ENCODE assay signal across 20 cellular contexts in the genomic region with DNA sequence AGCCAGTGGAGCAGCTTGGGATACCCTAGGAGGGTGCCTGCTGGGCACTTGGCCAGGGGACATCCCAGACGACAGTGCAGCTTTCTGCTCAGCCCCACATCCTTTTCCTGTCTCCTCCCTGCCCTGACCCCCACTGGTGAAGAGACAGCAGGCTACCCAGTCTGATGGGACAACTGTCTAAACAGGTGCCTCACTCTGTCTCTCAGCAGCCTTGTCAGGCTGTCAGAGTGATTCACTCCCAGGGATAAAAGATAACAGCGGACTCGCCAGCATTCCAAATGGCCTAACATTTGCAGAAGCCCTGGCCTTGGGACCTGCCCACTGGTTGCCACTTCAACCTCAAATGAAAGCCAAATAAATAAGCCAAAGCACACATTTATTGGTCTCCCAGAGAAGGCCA.
DNase-seq lines count a peak whose midpoint lies in the region; ATAC-seq, FAIRE-seq and TF ChIP-seq lines count a peak whose summit lies in the region.
"Had no signal": no experiment of that assay in that cellular context is flagged by ENCODE, and none has a peak within 500 bp of the region (broad histone marks: within the 10 kb centered on the region; RNA-seq: fewer than 3 reads in every experiment).

No MANE protein-coding gene starts in this region.

- H3K27me3 ChIP-seq in BE2C = no peaks in the 10 kb centered on the region
- no peaks in the 10 kb centered on the region for H3K27me3 ChIP-seq in left ventricle myocardium inferior (ENCODE audit: low read depth)
- no peaks in the 10 kb centered on the region for H3K27me3 ChIP-seq in psoas muscle (ENCODE audit: insufficient read depth in 3 of 3, low read length in 2 of 3)

- DNase-seq in BE2C = peak; percentile 41
- peak; percentile 3 for DNase-seq in M059J (ENCODE audit: low read depth)
- no peak for DNase-seq in left ventricle myocardium inferior
- DNase-seq in psoas muscle = no peak
- no peak for DNase-seq in GM12891 (ENCODE audit: insufficient read length, low spot score)
- no peak for DNase-seq in stimulated activated CD4-positive, alpha-beta T cell treated with anti-CD3 and anti-CD28 coated beads, Interleukin-2, amount 100 ng/mL, for 24 hours
- DNase-seq: DMS153, EL, H7, MV-4-11, NCI-H1417, NCI-H2029, NCI-H2171, PC-9 had no signal

- H3K36me3 ChIP-seq in BE2C = no peaks in the 10 kb centered on the region
- H3K36me3 ChIP-seq in left ventricle myocardium inferior = no peaks in the 10 kb centered on the region
- H3K36me3 ChIP-seq in psoas muscle (ENCODE audit: insufficient read depth in 1 of 2, low read depth in 1 of 2) = no peaks in the 10 kb centered on the region

- H3K27ac ChIP-seq in left ventricle myocardium inferior (replicated peaks) (peak overlapping the region; percentile 73), psoas muscle (peak overlapping the region; percentile 23)
- H3K27ac ChIP-seq: A549, C4-2B, HL-60, PC-9, SK-N-MC had no signal

- no peaks in the 10 kb centered on the region for H3K4me1 ChIP-seq in BE2C
- H3K4me1 ChIP-seq in left ventricle myocardium inferior = peaks cover 33% of the 10 kb centered on the region
- H3K4me1 ChIP-seq in psoas muscle = peaks cover 9% of the 10 kb centered on the region
- H3K4me1 ChIP-seq: A549 had no signal

- no peak overlapping the region for H3K4me3 ChIP-seq in BE2C (ENCODE audit: low read depth, low read length)
- H3K4me3 ChIP-seq in left ventricle myocardium inferior = no peak overlapping the region
- no peak overlapping the region for H3K4me3 ChIP-seq in psoas muscle
- H3K4me3 ChIP-seq: A549, PC-9, SK-N-MC had no signal

- TF ChIP-seq CTCF in BE2C (IDR thresholded peaks at IDR 0.05; ENCODE audit: low read depth, low read length) (peak; percentile 18; the same call in 1 of the 2 replicates), left ventricle myocardium inferior (IDR thresholded peaks at IDR 0.05; ENCODE audit: borderline replicate concordance) (no peak), psoas muscle (IDR thresholded peaks at IDR 0.05) (no peak)

- H3K9me3 ChIP-seq in BE2C (no peaks in the 10 kb centered on the region), left ventricle myocardium inferior (replicated peaks) (no peaks in the 10 kb centered on the region), psoas muscle (no peaks in the 10 kb centered on the region)
- H3K9me3 ChIP-seq: A549 had no signal

- ATAC-seq in psoas muscle (peak; percentile 54 to 90 (median 72)), HG03354 (IDR thresholded peaks at IDR 0.05; ENCODE audit: poor library complexity, severe bottlenecking, unreplicated experiment) (no peak), HG02938 (IDR thresholded peaks at IDR 0.05; ENCODE audit: unreplicated experiment) (no peak)
- ATAC-seq: A549 had no signal

- 38 to 58% (median 48%) methylated on average over 3 of the region's 3 CpGs for WGBS in psoas muscle, 3 donors

- intact Hi-C loops in left ventricle myocardium inferior (cut with micrococcal nuclease) (no loop called here), psoas muscle (cut with DNase I) (no loop called here)

- TF ChIP-seq POLR2A in GM12891 (IDR thresholded peaks at IDR 0.05; ENCODE audit: low read depth, low read length) = no peak

- no peak for FAIRE-seq in GM12891 (lab: Jason Lieb, UNC)
- FAIRE-seq: A549 had no signal

TF ChIP-seq in GM12891, 5 proteins besides CTCF, POLR2A, EP300 and RAD21:
- no peak for TF ChIP-seq POLR2AphosphoS5 (IDR thresholded peaks at IDR 0.05; ENCODE audit: low read depth, low read length)
- no peak for TF ChIP-seq SPI1 (IDR thresholded peaks at IDR 0.05; ENCODE audit: low read depth, low read length)
- no peak for TF ChIP-seq POU2F2 (IDR thresholded peaks at IDR 0.05; ENCODE audit: low read depth, low read length)
- TF ChIP-seq TAF1 (IDR thresholded peaks at IDR 0.05; ENCODE audit: low read depth, low read length) = no peak
- no peak for TF ChIP-seq PAX5 (IDR thresholded peaks at IDR 0.05; ENCODE audit: insufficient read depth, low read length, severe bottlenecking)

Comparison
In these comparisons a context has a peak if more than half of its experiments do, and no peak if none do; other contexts are left out.
1. DNase-seq: peak in BE2C (single experiment) and M059J (single experiment); none in left ventricle myocardium inferior (single experiment), psoas muscle (0 of 2), GM12891 (single experiment) and stimulated activated CD4-positive, alpha-beta T cell treated with anti-CD3 and anti-CD28 coated beads, Interleukin-2, amount 100 ng/mL, for 24 hours (0 of 2).
2. ATAC-seq: peak in psoas muscle (4 of 4); none in HG03354 (single experiment) and HG02938 (single experiment).